In the genomic region with DNA sequence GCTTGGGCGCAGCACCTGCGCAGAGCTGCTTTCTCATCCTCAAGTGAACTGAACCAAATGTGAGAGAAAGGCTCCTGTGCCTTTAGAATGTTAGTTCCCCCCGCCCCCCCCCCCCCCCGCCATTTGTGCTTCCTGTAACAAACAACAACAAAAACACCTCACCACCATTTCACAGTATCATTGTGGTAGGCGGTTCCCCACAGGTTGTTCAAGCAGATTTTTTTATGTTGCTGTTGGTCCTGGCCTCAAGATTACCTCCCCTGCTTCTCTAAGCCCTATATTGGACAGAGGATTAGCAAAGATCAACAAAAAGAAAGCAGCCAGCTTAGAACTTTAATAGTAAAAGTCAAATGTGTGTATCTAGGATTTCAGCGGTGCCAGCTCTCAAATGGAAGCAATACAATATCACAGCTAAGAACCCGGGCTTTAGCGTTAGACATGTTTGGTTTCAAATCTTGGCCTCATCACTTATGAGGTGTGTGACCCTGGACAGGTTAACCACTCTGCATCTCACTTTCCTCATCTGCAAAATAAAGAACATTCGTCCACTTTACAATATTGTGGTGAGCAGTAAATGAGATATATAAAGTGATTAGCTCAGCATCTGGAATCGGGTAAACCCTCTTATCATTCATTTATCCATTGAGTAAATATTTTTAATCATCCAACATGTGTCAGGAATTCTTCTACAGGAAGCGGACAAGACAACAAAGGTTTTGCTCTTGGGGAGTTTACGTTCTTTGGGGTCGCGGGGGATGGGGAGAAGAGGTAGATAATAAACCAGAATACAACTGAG, we compare ENCODE assay signal across 23 cellular contexts.
DNase-seq lines count a peak whose midpoint lies in the region; ATAC-seq, FAIRE-seq and TF ChIP-seq lines count a peak whose summit lies in the region.
"Had no signal": no experiment of that assay in that cellular context is flagged by ENCODE, and none has a peak within 500 bp of the region (broad histone marks: within the 10 kb centered on the region; RNA-seq: fewer than 3 reads in every experiment).

No MANE protein-coding gene starts in this region.

- no peak overlapping the region for H2BK120ac ChIP-seq in mesenchymal stem cell (ENCODE audit: low read depth, low read length)

- H3K27ac ChIP-seq in A549, result no peak overlapping the region
- peak overlapping the region; percentile 95; the same call in 1 of the 2 replicates for H3K27ac ChIP-seq in MM.1S (ENCODE audit: low read length)
- H3K27ac ChIP-seq in hepatocyte, result no peak overlapping the region
- H3K27ac ChIP-seq in mesenchymal stem cell (ENCODE audit: low read length, poor library complexity, severe bottlenecking), result no peak overlapping the region
- H3K27ac ChIP-seq: BLaER1 had no signal

- peaks cover 54% of the 10 kb centered on the region for H3F3A ChIP-seq in MM.1S (ENCODE audit: insufficient read depth, low read length)

- H3K79me1 ChIP-seq in mesenchymal stem cell (replicated peaks; ENCODE audit: low read length, poor library complexity, severe bottlenecking), result peaks cover 26% of the 10 kb centered on the region

- H3K4me1 ChIP-seq in A549, result peaks cover 5% of the 10 kb centered on the region; the same call in 2 of the 3 replicates
- H3K4me1 ChIP-seq in MM.1S (ENCODE audit: low read length), result peaks cover 79% of the 10 kb centered on the region
- no peaks in the 10 kb centered on the region for H3K4me1 ChIP-seq in hepatocyte (ENCODE audit: insufficient read depth)
- peaks cover 1% of the 10 kb centered on the region for H3K4me1 ChIP-seq in mesenchymal stem cell (ENCODE audit: control insufficient read depth, insufficient read depth, low read depth, low read length)
- H3K4me1 ChIP-seq: BLaER1 had no signal

- H3K27me3 ChIP-seq in MM.1S (replicated peaks; ENCODE audit: insufficient read depth, low read length) (no peaks in the 10 kb centered on the region), hepatocyte (no peaks in the 10 kb centered on the region), mesenchymal stem cell (ENCODE audit: control insufficient read depth in 1 of 2, insufficient read depth in 1 of 2, low read length in 2 of 2) (no peaks in the 10 kb centered on the region)
- H3K27me3 ChIP-seq: BLaER1 had no signal

- H3K9me2 ChIP-seq in MM.1S (replicated peaks; ENCODE audit: insufficient read depth, low read length) (no peaks in the 10 kb centered on the region), hepatocyte (replicated peaks; ENCODE audit: insufficient read depth) (no peaks in the 10 kb centered on the region)

- H4K91ac ChIP-seq in mesenchymal stem cell (ENCODE audit: low read length), result no peak overlapping the region

- TF ChIP-seq CTCF in A549 (IDR thresholded peaks at IDR 0.05) (no peak), MM.1S (IDR thresholded peaks at IDR 0.05; ENCODE audit: low read length) (no peak), hepatocyte (IDR thresholded peaks at IDR 0.05; ENCODE audit: poor library complexity) (no peak)

- no peak overlapping the region for H3K4ac ChIP-seq in mesenchymal stem cell (ENCODE audit: low read depth in 1 of 2, low read length in 2 of 2)

- FAIRE-seq in A549 (lab: Jason Lieb, UNC), result no peak
- FAIRE-seq: A204.1, GM12892, GM18507, H54 had no signal

- DNase-seq in A549 (ENCODE audit: low read depth in 1 of 2, low spot score in 1 of 2) (no peak), MM.1S (no peak), hepatocyte (ENCODE audit: low spot score) (peak; percentile 20), hypothalamus (lab: John Stamatoyannopoulos, UW) (no peak), mesenchymal stem cell (no peak)
- peak; percentile 5 for DNase-seq in activated gamma-delta T cell treated with anti-CD3 and anti-CD28 coated beads, Interleukin-2, amount 50 U/mL, for 16 hours (ENCODE audit: low read depth)
- DNase-seq in activated CD4-positive, CD25-positive, alpha-beta regulatory T cell treated with anti-CD3 and anti-CD28 coated beads, Interleukin-2, amount 50 U/mL, for 72 hours, result no peak
- no peak for DNase-seq in activated CD8-positive, alpha-beta memory T cell treated with anti-CD3 and anti-CD28 coated beads for 24 hours
- DNase-seq: CD8-positive, alpha-beta T cell; DMS53; Karpas-422; NCI-H1048; NCI-H1436 treated with DMSO at 0.1 percent for 48 hours; NCI-H2029; NCI-H2171; NCI-H526 treated with DMSO at 0.1 percent for 48 hours; NK-92 treated with Interleukin-12 subunit alpha and Interleukin-12 subunit beta, amount 100 ng/mL, for 24 hours; SHP77 had no signal

- no peak overlapping the region for H4K8ac ChIP-seq in mesenchymal stem cell (ENCODE audit: low read length)

- H3K18ac ChIP-seq in mesenchymal stem cell (ENCODE audit: low read depth in 1 of 2, low read length in 2 of 2), result no peak overlapping the region

- no peak overlapping the region for H3K23ac ChIP-seq in mesenchymal stem cell (ENCODE audit: low read length in 2 of 2)

- no peak overlapping the region for H3K9ac ChIP-seq in MM.1S (ENCODE audit: low read length)
- no peak overlapping the region for H3K9ac ChIP-seq in mesenchymal stem cell (ENCODE audit: low read length)
- H3K9ac ChIP-seq: BLaER1 had no signal

- no peak overlapping the region for H2BK12ac ChIP-seq in mesenchymal stem cell (ENCODE audit: low read length in 2 of 2)

- no peak for TF ChIP-seq RAD21 in A549 (conservative IDR thresholded peaks at IDR 0.05 in 1 of 2, IDR thresholded peaks at IDR 0.05 in 1 of 2)

- peaks cover 3% of the 10 kb centered on the region; the same call in 1 of the 2 replicates for H3K36me3 ChIP-seq in MM.1S (replicated peaks; ENCODE audit: insufficient read depth, low read length)
- peaks cover 7% of the 10 kb centered on the region for H3K36me3 ChIP-seq in hepatocyte (replicated peaks; ENCODE audit: insufficient read depth, low read depth)
- peaks cover 16 to 42% of the 10 kb centered on the region in 2 experiments for H3K36me3 ChIP-seq in mesenchymal stem cell (ENCODE audit: control insufficient read depth in 1 of 2, insufficient read depth in 2 of 2, low read depth in 1 of 2, low read length in 2 of 2)

- no peak overlapping the region for H2BK15ac ChIP-seq in mesenchymal stem cell (ENCODE audit: low read depth, poor library complexity, severe bottlenecking)

- H2BK5ac ChIP-seq in mesenchymal stem cell (ENCODE audit: low read depth, low read length, poor library complexity, severe bottlenecking), result no peak overlapping the region

- CTCF ChIA-PET in A549 (lab: Yijun Ruan, JAX), result interaction anchor here (0.6 to 3.6 kb wide), 5 partner anchors 14 to 1586 kb away, joined by 3 to 17 read pairs (median 3); no protein-coding TSS in a partner anchor

- H3K4me2 ChIP-seq in A549 (no peak overlapping the region), MM.1S (ENCODE audit: low read depth, low read length) (no peak overlapping the region), hepatocyte (no peak overlapping the region), mesenchymal stem cell (ENCODE audit: low read length, poor library complexity, severe bottlenecking) (no peak overlapping the region)
- H3K4me2 ChIP-seq: BLaER1 had no signal

- no peaks in the 10 kb centered on the region for H4K20me1 ChIP-seq in MM.1S (ENCODE audit: insufficient read depth, low read length)
- H4K20me1 ChIP-seq in hepatocyte (ENCODE audit: insufficient read depth, poor library complexity, severe bottlenecking), result no peaks in the 10 kb centered on the region
- H4K20me1 ChIP-seq: BLaER1 had no signal

- no peak overlapping the region for H2AK5ac ChIP-seq in mesenchymal stem cell (ENCODE audit: low read length, severe bottlenecking)

- H3K4me3 ChIP-seq in A549 (no peak overlapping the region), MM.1S (ENCODE audit: low read length) (no peak overlapping the region), hepatocyte (no peak overlapping the region), mesenchymal stem cell (ENCODE audit: insufficient read depth in 1 of 2, low read depth in 1 of 2, low read length in 2 of 2) (no peak overlapping the region)
- H3K4me3 ChIP-seq: BLaER1 had no signal

- H3K14ac ChIP-seq in mesenchymal stem cell (ENCODE audit: low read length in 2 of 2), result no peak overlapping the region

- TF ChIP-seq EP300 in A549 (IDR thresholded peaks at IDR 0.05), result no peak

- no peak for ATAC-seq in A549
- ATAC-seq: CD8-positive, alpha-beta T cell had no signal

- no peak overlapping the region for H2AFZ ChIP-seq in MM.1S (ENCODE audit: low read length)
- no peak overlapping the region for H2AFZ ChIP-seq in hepatocyte
- H2AFZ ChIP-seq in mesenchymal stem cell (ENCODE audit: low read depth, low read length), result no peak overlapping the region

- 86% methylated on average over 12 of the region's 14 CpGs for WGBS in A549 (ENCODE audit: missing lambda C conversion rate)
- WGBS in hepatocyte (ENCODE audit: low lambda C conversion rate, missing lambda C conversion rate), result 56% methylated on average over 12 of the region's 14 CpGs
- 86% methylated on average over 6 of the region's 14 CpGs for WGBS in mesenchymal stem cell

- TF ChIP-seq POLR2A in A549 (IDR thresholded peaks at IDR 0.05; ENCODE audit: low read length), result no peak

- H3K79me2 ChIP-seq in MM.1S (ENCODE audit: low read length) (peaks cover 28% of the 10 kb centered on the region), hepatocyte (peaks cover 3% of the 10 kb centered on the region)

- H3K9me3 ChIP-seq in A549 (no peaks in the 10 kb centered on the region), MM.1S (replicated peaks; ENCODE audit: insufficient read depth, low read length) (no peaks in the 10 kb centered on the region), hepatocyte (ENCODE audit: low read depth) (no peaks in the 10 kb centered on the region), mesenchymal stem cell (ENCODE audit: control insufficient read depth, low read length) (no peaks in the 10 kb centered on the region)
- H3K9me3 ChIP-seq: BLaER1 had no signal

- POLR2A ChIA-PET in A549 (lab: Yijun Ruan, JAX), result no interaction called here

TF ChIP-seq in A549, 52 proteins besides CTCF, POLR2A, EP300 and RAD21:
- TF ChIP-seq SMC3 (IDR thresholded peaks at IDR 0.05) (no peak), TFCP2L1 (CRISPR knock-in tag; IDR thresholded peaks at IDR 0.05) (no peak), GATA3 (IDR thresholded peaks at IDR 0.05; ENCODE audit: borderline replicate concordance) (no peak), MYC (IDR thresholded peaks at IDR 0.05; ENCODE audit: borderline replicate concordance, low read length) (no peak), MAFK (IDR thresholded peaks at IDR 0.05; ENCODE audit: partially characterized antibody) (peak; percentile 50), KDM5A (IDR thresholded peaks at IDR 0.05) (no peak)
- TF ChIP-seq, protein P1, sequence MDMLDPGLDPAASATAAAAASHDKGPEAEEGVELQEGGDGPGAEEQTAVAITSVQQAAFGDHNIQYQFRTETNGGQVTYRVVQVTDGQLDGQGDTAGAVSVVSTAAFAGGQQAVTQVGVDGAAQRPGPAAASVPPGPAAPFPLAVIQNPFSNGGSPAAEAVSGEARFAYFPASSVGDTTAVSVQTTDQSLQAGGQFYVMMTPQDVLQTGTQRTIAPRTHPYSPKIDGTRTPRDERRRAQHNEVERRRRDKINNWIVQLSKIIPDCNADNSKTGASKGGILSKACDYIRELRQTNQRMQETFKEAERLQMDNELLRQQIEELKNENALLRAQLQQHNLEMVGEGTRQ (IDR thresholded peaks at IDR 0.05), result no peak

Comparison
In these comparisons a context has a peak if more than half of its experiments do, and no peak if none do; other contexts are left out.
1. DNase-seq: peak in activated gamma-delta T cell treated with anti-CD3 and anti-CD28 coated beads, Interleukin-2, amount 50 U/mL, for 16 hours (single experiment) and hepatocyte (single experiment); none in A549 (0 of 2), MM.1S (single experiment), activated CD4-positive, CD25-positive, alpha-beta regulatory T cell treated with anti-CD3 and anti-CD28 coated beads, Interleukin-2, amount 50 U/mL, for 72 hours (single experiment), hypothalamus (0 of 51), mesenchymal stem cell (single experiment) and activated CD8-positive, alpha-beta memory T cell treated with anti-CD3 and anti-CD28 coated beads for 24 hours (single experiment).